In the genomic region with DNA sequence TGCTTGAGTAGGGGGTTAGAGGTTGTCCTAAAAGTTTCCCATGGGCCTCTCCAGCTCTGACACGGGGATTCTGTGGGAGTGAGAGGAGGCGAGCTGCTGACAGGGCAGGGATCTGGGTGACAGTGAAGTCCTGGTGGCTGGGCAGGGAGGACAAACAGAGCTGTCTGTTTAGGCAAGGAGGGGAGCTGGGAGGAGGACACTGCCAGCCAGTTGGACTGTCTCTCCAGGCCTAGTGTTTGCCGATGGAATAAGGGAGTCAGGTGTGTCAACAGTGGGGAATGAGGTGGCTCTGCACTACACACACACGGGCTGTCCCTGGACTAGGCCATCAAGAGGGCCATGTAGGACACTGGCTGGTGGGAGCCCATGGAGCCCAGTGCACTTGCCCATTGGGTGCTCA, we compare ENCODE assay signal across 1 cellular context.
TF ChIP-seq lines count a peak whose summit lies in the region.

No MANE protein-coding gene starts in this region.

TF ChIP-seq in HepG2, 621 proteins besides CTCF, POLR2A, EP300 and RAD21 (continued from another document and continues in another):
- TF ChIP-seq NFKBIZ (CRISPR knock-in tag; IDR thresholded peaks at IDR 0.05) (no peak), NCOR1 (IDR thresholded peaks at IDR 0.05; ENCODE audit: borderline replicate concordance, low read length) (no peak), GPN1 (CRISPR knock-in tag; IDR thresholded peaks at IDR 0.05; ENCODE audit: borderline replicate concordance) (no peak), KDM1A (CRISPR knock-in tag; IDR thresholded peaks at IDR 0.05) (0 out of 2 replicates have a peak, but pooled peaks have one; percentile 35), CENPT (CRISPR knock-in tag; IDR thresholded peaks at IDR 0.05; ENCODE audit: low read depth) (no peak), ZNF207 (IDR thresholded peaks at IDR 0.05; ENCODE audit: borderline replicate concordance) (no peak), ZFP36L1 (CRISPR knock-in tag; IDR thresholded peaks at IDR 0.05) (no peak), RBFOX2 (IDR thresholded peaks at IDR 0.05; ENCODE audit: low read depth, low read length) (no peak), IKZF4 (CRISPR knock-in tag; IDR thresholded peaks at IDR 0.05; ENCODE audit: borderline replicate concordance, low read depth, not compliant biosample characterization) (no peak), ATM (IDR thresholded peaks at IDR 0.05; ENCODE audit: borderline replicate concordance) (no peak), NFRKB (IDR thresholded peaks at IDR 0.05) (no peak), SNRNP70 (IDR thresholded peaks at IDR 0.05; ENCODE audit: low read depth, low read length) (no peak), NRL (CRISPR knock-in tag; IDR thresholded peaks at IDR 0.05; ENCODE audit: borderline replicate concordance) (no peak), ZNF10 (CRISPR knock-in tag; IDR thresholded peaks at IDR 0.05; ENCODE audit: borderline replicate concordance, low read depth) (no peak), SNAI1 (CRISPR knock-in tag; IDR thresholded peaks at IDR 0.05; ENCODE audit: borderline replicate concordance) (no peak), ZNF619 (CRISPR knock-in tag; IDR thresholded peaks at IDR 0.05) (no peak), RFX5 (IDR thresholded peaks at IDR 0.05; ENCODE audit: low read depth, low read length) (no peak), SMAD1 (CRISPR knock-in tag; IDR thresholded peaks at IDR 0.05; ENCODE audit: borderline replicate concordance, low read depth) (no peak), CCAR2 (optimal IDR thresholded peaks at IDR 0.05; ENCODE audit: low read depth, low read length) (no peak), ZSCAN21 (CRISPR knock-in tag; IDR thresholded peaks at IDR 0.05; ENCODE audit: borderline replicate concordance) (no peak), NCOA2 (CRISPR knock-in tag; IDR thresholded peaks at IDR 0.05) (no peak), ATF7-NPFF (CRISPR knock-in tag; IDR thresholded peaks at IDR 0.05; ENCODE audit: low read depth) (no peak), AKAP8 (CRISPR knock-in tag; IDR thresholded peaks at IDR 0.05) (no peak), ZNF75D (CRISPR knock-in tag; IDR thresholded peaks at IDR 0.05; ENCODE audit: borderline replicate concordance) (no peak), ZMYM3 (CRISPR knock-in tag; IDR thresholded peaks at IDR 0.05) (peak; percentile 63; the same call in 1 of the 2 replicates), HNRNPL (IDR thresholded peaks at IDR 0.05; ENCODE audit: low read depth, low read length) (0 out of 2 replicates have a peak, but pooled peaks have one; percentile 29), ZNF720 (CRISPR knock-in tag; IDR thresholded peaks at IDR 0.05) (no peak), PAWR (CRISPR knock-in tag; IDR thresholded peaks at IDR 0.05; ENCODE audit: borderline replicate concordance) (no peak), NR1H2 (CRISPR knock-in tag; IDR thresholded peaks at IDR 0.05; ENCODE audit: borderline replicate concordance, low read depth) (no peak), MXD4 (CRISPR knock-in tag; IDR thresholded peaks at IDR 0.05) (0 out of 2 replicates have a peak, but pooled peaks have one; percentile 28), FOXJ3 (CRISPR knock-in tag; IDR thresholded peaks at IDR 0.05; ENCODE audit: borderline replicate concordance) (no peak), ERF (CRISPR knock-in tag; IDR thresholded peaks at IDR 0.05) (peak; percentile 47; the same call in 1 of the 2 replicates)
- TF ChIP-seq, protein P1, sequence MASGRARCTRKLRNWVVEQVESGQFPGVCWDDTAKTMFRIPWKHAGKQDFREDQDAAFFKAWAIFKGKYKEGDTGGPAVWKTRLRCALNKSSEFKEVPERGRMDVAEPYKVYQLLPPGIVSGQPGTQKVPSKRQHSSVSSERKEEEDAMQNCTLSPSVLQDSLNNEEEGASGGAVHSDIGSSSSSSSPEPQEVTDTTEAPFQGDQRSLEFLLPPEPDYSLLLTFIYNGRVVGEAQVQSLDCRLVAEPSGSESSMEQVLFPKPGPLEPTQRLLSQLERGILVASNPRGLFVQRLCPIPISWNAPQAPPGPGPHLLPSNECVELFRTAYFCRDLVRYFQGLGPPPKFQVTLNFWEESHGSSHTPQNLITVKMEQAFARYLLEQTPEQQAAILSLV (CRISPR knock-in tag; IDR thresholded peaks at IDR 0.05; ENCODE audit: borderline replicate concordance) = no peak
- TF ChIP-seq, protein P2, sequence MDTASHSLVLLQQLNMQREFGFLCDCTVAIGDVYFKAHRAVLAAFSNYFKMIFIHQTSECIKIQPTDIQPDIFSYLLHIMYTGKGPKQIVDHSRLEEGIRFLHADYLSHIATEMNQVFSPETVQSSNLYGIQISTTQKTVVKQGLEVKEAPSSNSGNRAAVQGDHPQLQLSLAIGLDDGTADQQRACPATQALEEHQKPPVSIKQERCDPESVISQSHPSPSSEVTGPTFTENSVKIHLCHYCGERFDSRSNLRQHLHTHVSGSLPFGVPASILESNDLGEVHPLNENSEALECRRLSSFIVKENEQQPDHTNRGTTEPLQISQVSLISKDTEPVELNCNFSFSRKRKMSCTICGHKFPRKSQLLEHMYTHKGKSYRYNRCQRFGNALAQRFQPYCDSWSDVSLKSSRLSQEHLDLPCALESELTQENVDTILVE (CRISPR knock-in tag; IDR thresholded peaks at IDR 0.05) = no peak
- TF ChIP-seq, protein P3, sequence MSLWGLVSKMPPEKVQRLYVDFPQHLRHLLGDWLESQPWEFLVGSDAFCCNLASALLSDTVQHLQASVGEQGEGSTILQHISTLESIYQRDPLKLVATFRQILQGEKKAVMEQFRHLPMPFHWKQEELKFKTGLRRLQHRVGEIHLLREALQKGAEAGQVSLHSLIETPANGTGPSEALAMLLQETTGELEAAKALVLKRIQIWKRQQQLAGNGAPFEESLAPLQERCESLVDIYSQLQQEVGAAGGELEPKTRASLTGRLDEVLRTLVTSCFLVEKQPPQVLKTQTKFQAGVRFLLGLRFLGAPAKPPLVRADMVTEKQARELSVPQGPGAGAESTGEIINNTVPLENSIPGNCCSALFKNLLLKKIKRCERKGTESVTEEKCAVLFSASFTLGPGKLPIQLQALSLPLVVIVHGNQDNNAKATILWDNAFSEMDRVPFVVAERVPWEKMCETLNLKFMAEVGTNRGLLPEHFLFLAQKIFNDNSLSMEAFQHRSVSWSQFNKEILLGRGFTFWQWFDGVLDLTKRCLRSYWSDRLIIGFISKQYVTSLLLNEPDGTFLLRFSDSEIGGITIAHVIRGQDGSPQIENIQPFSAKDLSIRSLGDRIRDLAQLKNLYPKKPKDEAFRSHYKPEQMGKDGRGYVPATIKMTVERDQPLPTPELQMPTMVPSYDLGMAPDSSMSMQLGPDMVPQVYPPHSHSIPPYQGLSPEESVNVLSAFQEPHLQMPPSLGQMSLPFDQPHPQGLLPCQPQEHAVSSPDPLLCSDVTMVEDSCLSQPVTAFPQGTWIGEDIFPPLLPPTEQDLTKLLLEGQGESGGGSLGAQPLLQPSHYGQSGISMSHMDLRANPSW (CRISPR knock-in tag; IDR thresholded peaks at IDR 0.05; ENCODE audit: borderline replicate concordance) = no peak
- TF ChIP-seq, protein P4, sequence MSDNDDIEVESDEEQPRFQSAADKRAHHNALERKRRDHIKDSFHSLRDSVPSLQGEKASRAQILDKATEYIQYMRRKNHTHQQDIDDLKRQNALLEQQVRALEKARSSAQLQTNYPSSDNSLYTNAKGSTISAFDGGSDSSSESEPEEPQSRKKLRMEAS (IDR thresholded peaks at IDR 0.05) = peak; percentile 28; the same call in 1 of the 2 replicates
- TF ChIP-seq, protein P5, sequence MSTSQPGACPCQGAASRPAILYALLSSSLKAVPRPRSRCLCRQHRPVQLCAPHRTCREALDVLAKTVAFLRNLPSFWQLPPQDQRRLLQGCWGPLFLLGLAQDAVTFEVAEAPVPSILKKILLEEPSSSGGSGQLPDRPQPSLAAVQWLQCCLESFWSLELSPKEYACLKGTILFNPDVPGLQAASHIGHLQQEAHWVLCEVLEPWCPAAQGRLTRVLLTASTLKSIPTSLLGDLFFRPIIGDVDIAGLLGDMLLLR (CRISPR knock-in tag; IDR thresholded peaks at IDR 0.05) = no peak
- TF ChIP-seq, protein P6, sequence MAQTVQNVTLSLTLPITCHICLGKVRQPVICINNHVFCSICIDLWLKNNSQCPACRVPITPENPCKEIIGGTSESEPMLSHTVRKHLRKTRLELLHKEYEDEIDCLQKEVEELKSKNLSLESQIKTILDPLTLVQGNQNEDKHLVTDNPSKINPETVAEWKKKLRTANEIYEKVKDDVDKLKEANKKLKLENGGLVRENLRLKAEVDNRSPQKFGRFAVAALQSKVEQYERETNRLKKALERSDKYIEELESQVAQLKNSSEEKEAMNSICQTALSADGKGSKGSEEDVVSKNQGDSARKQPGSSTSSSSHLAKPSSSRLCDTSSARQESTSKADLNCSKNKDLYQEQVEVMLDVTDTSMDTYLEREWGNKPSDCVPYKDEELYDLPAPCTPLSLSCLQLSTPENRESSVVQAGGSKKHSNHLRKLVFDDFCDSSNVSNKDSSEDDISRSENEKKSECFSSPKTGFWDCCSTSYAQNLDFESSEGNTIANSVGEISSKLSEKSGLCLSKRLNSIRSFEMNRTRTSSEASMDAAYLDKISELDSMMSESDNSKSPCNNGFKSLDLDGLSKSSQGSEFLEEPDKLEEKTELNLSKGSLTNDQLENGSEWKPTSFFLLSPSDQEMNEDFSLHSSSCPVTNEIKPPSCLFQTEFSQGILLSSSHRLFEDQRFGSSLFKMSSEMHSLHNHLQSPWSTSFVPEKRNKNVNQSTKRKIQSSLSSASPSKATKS (CRISPR knock-in tag; IDR thresholded peaks at IDR 0.05) = no peak
- TF ChIP-seq, protein P7, sequence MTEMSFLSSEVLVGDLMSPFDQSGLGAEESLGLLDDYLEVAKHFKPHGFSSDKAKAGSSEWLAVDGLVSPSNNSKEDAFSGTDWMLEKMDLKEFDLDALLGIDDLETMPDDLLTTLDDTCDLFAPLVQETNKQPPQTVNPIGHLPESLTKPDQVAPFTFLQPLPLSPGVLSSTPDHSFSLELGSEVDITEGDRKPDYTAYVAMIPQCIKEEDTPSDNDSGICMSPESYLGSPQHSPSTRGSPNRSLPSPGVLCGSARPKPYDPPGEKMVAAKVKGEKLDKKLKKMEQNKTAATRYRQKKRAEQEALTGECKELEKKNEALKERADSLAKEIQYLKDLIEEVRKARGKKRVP (CRISPR knock-in tag; IDR thresholded peaks at IDR 0.05) = no peak
- TF ChIP-seq, protein P8, sequence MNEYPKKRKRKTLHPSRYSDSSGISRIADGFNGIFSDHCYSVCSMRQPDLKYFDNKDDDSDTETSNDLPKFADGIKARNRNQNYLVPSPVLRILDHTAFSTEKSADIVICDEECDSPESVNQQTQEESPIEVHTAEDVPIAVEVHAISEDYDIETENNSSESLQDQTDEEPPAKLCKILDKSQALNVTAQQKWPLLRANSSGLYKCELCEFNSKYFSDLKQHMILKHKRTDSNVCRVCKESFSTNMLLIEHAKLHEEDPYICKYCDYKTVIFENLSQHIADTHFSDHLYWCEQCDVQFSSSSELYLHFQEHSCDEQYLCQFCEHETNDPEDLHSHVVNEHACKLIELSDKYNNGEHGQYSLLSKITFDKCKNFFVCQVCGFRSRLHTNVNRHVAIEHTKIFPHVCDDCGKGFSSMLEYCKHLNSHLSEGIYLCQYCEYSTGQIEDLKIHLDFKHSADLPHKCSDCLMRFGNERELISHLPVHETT (CRISPR knock-in tag; conservative IDR thresholded peaks at IDR 0.05) = no peak
- TF ChIP-seq, protein P9, sequence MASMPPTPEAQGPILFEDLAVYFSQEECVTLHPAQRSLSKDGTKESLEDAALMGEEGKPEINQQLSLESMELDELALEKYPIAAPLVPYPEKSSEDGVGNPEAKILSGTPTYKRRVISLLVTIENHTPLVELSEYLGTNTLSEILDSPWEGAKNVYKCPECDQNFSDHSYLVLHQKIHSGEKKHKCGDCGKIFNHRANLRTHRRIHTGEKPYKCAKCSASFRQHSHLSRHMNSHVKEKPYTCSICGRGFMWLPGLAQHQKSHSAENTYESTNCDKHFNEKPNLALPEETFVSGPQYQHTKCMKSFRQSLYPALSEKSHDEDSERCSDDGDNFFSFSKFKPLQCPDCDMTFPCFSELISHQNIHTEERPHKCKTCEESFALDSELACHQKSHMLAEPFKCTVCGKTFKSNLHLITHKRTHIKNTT (CRISPR knock-in tag; IDR thresholded peaks at IDR 0.05) = no peak
- TF ChIP-seq, protein P10, sequence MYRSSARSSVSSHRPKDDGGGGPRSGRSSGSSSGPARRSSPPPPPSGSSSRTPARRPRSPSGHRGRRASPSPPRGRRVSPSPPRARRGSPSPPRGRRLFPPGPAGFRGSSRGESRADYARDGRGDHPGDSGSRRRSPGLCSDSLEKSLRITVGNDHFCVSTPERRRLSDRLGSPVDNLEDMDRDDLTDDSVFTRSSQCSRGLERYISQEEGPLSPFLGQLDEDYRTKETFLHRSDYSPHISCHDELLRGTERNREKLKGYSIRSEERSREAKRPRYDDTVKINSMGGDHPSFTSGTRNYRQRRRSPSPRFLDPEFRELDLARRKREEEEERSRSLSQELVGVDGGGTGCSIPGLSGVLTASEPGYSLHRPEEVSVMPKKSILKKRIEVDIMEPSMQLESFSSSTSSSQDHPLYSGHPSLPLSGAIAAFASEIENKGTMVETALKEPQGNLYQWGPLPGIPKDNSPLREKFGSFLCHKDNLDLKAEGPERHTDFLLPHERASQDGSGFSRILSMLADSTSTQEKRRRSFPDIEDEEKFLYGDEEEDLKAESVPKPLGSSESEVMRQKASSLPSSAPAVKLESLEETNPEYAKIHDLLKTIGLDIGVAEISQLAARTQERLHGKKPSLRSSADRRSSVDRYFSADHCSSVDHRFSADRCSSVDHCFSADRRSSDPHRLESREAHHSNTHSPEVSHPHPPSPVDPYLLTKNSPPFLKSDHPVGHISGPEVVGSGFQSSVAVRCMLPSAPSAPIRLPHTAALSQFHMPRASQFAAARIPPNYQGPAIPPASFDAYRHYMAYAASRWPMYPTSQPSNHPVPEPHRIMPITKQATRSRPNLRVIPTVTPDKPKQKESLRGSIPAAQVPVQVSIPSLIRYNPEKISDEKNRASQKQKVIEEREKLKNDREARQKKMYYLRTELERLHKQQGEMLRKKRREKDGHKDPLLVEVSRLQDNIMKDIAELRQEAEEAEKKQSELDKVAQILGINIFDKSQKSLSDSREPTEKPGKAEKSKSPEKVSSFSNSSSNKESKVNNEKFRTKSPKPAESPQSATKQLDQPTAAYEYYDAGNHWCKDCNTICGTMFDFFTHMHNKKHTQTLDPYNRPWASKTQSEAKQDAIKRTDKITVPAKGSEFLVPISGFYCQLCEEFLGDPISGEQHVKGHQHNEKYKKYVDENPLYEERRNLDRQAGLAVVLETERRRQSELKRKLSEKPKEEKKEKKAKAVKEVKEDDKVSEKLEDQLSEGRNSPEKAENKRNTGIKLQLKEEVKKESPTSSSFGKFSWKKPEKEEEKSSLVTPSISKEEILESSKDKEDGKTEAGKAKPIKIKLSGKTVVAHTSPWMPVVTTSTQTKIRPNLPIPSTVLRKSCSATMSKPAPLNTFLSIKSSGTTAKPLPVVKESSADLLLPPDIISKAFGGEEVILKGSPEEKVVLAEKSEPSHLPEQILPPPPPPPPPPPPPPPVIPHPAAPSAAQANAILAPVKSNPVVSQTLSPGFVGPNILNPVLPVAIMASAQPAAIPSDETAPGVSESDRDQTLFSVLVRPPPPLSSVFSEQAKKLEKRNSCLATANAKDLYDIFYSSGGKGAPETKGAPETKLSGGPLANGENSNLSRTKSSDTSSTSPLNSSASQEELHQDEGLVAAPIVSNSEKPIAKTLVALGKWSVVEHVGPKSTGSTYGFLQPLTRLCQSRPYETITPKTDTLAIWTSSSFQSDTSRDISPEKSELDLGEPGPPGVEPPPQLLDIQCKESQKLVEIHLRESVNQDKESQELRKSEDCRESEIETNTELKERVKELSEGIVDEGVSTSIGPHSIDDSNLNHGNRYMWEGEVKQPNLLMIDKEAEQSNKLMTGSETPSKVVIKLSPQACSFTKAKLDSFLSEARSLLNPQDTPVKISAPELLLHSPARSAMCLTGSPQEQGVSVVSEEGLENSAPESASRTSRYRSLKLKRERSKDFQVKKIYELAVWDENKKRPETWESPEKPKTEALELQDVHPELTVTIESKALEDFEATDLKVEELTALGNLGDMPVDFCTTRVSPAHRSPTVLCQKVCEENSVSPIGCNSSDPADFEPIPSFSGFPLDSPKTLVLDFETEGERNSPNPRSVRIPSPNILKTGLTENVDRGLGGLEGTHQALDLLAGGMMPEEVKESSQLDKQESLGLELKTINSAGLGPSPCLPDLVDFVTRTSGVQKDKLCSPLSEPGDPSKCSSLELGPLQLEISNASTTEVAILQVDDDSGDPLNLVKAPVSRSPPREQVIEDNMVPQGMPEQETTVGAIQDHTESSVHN (CRISPR knock-in tag; IDR thresholded peaks at IDR 0.05) = no peak
